10 cellular contexts compared by ENCODE assay signal in the genomic region with DNA sequence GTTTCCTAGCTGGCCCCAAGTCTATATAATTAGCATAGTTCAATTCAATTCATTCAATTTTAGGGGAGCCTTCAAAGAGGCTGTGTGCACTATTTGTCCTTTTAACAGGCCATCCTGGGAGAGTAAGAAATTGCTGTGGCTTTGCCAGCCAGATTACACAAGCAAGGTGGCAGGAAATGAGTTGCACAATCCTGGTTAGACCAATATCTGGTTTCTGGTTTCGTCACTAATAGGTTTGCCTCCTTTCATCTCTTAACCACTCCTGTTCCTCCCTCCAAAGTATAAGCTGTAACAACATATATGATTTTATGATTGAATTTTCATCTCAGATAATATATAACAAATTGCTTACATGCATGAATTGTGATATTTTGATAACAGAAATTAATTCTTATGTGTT.
DNase-seq lines count a peak whose midpoint lies in the region; ATAC-seq and TF ChIP-seq lines count a peak whose summit lies in the region.
"Had no signal": no experiment of that assay in that cellular context is flagged by ENCODE, and none has a peak within 500 bp of the region (broad histone marks: within the 10 kb centered on the region; RNA-seq: fewer than 3 reads in every experiment).

No MANE protein-coding gene starts in this region.

- TF ChIP-seq CTCF in prostate gland (IDR thresholded peaks at IDR 0.05) (no peak), BE2C (IDR thresholded peaks at IDR 0.05; ENCODE audit: low read depth, low read length) (no peak), right atrium auricular region (IDR thresholded peaks at IDR 0.05) (no peak), mucosa of descending colon (IDR thresholded peaks at IDR 0.05) (no peak)

- WGBS in prostate gland, result 13% methylated on average over 1 of the region's 1 CpG

- peak; percentile 33 for DNase-seq in DMS 273 (lab: John Stamatoyannopoulos, UW; ENCODE audit: unreplicated experiment)
- DNase-seq in DMS 273 treated with DMSO at 0.1 percent for 48 hours (lab: John Stamatoyannopoulos, UW), result no peak
- DNase-seq in NCI-H2196 treated with DMSO at 0.1 percent for 48 hours (lab: John Stamatoyannopoulos, UW; ENCODE audit: unreplicated experiment), result peak; percentile 19
- DNase-seq in prostate gland (ENCODE audit: low spot score), result peak; percentile 17
- no peak for DNase-seq in BE2C
- DNase-seq in right atrium auricular region (ENCODE audit: low spot score), result no peak
- DNase-seq in mucosa of descending colon, result no peak
- DNase-seq: tibial artery had no signal

- no peak overlapping the region for H3K9ac ChIP-seq in endocrine pancreas (ENCODE audit: control insufficient read depth, insufficient read depth, low read length)

- ATAC-seq in mucosa of descending colon, result no peak

- no peaks in the 10 kb centered on the region for H3K36me3 ChIP-seq in endocrine pancreas (ENCODE audit: control insufficient read depth, insufficient read depth, low read length)
- H3K36me3 ChIP-seq in prostate gland, result no peaks in the 10 kb centered on the region
- H3K36me3 ChIP-seq in BE2C, result no peaks in the 10 kb centered on the region
- H3K36me3 ChIP-seq in right atrium auricular region, result no peaks in the 10 kb centered on the region
- no peaks in the 10 kb centered on the region for H3K36me3 ChIP-seq in mucosa of descending colon (ENCODE audit: low read depth)
- H3K36me3 ChIP-seq: tibial artery had no signal

- H3K4me1 ChIP-seq in endocrine pancreas (ENCODE audit: control insufficient read depth, insufficient read depth, low read length) (no peaks in the 10 kb centered on the region), prostate gland (replicated peaks) (no peaks in the 10 kb centered on the region), BE2C (no peaks in the 10 kb centered on the region), right atrium auricular region (no peaks in the 10 kb centered on the region), mucosa of descending colon (ENCODE audit: low read depth) (no peaks in the 10 kb centered on the region)
- H3K4me1 ChIP-seq: tibial artery had no signal

- H3K4me3 ChIP-seq in endocrine pancreas (ENCODE audit: control insufficient read depth, insufficient read depth, low read length) (peak overlapping the region; percentile 29), prostate gland (no peak overlapping the region), BE2C (ENCODE audit: low read depth, low read length) (no peak overlapping the region), right atrium auricular region (no peak overlapping the region), mucosa of descending colon (no peak overlapping the region)
- H3K4me3 ChIP-seq: tibial artery had no signal

- intact Hi-C loops in prostate gland (cut with DNase I) (no loop called here), mucosa of descending colon (cut with DNase I, micrococcal nuclease) (no loop called here)

- H3K27ac ChIP-seq in prostate gland (no peak overlapping the region), right atrium auricular region (no peak overlapping the region)
- H3K27ac ChIP-seq: 22Rv1, tibial artery had no signal

- no peak for TF ChIP-seq POLR2A in prostate gland (IDR thresholded peaks at IDR 0.05)

- H3K27me3 ChIP-seq in endocrine pancreas (ENCODE audit: control insufficient read depth, insufficient read depth, low read length) (no peaks in the 10 kb centered on the region), prostate gland (replicated peaks; ENCODE audit: insufficient read depth) (no peaks in the 10 kb centered on the region), BE2C (no peaks in the 10 kb centered on the region), right atrium auricular region (no peaks in the 10 kb centered on the region)
- H3K27me3 ChIP-seq: tibial artery had no signal

- H3K9me3 ChIP-seq in endocrine pancreas (ENCODE audit: control insufficient read depth, low read length) (no peaks in the 10 kb centered on the region), prostate gland (no peaks in the 10 kb centered on the region), BE2C (no peaks in the 10 kb centered on the region), right atrium auricular region (no peaks in the 10 kb centered on the region), mucosa of descending colon (no peaks in the 10 kb centered on the region)
- H3K9me3 ChIP-seq: tibial artery had no signal

Comparison
In these comparisons a context has a peak if more than half of its experiments do, and no peak if none do; other contexts are left out.
1. DNase-seq: peak in DMS 273 (single experiment), NCI-H2196 treated with DMSO at 0.1 percent for 48 hours (single experiment) and prostate gland (single experiment); none in DMS 273 treated with DMSO at 0.1 percent for 48 hours (single experiment), BE2C (single experiment), right atrium auricular region (single experiment) and mucosa of descending colon (0 of 3).